ENCODE assay signal across 21 cellular contexts in the genomic region with DNA sequence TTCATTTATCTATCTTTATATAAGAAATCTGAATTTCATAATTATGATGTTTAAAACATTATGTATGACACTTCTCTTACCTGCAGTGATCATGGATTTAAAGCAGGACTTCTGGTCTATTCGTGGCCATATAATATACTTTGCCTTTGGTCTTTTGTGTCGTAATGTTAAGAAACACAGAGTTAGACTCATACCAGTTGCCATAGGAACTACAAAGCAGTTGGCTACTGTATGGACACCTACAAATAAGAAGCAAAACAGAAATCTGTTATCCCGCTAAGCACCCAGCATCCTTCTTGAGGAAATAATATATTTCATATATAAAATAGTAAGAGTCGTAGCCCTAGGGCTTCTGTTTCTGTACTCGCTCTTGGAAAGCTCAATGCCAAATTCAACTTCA.
"Had no signal": no experiment of that assay in that cellular context is flagged by ENCODE, and none has a peak within 500 bp of the region (broad histone marks: within the 10 kb centered on the region; RNA-seq: fewer than 3 reads in every experiment).

No MANE protein-coding gene starts in this region.

- H3K27ac ChIP-seq: epithelial cell of prostate, esophagus muscularis mucosa, gastrocnemius medialis, heart right ventricle, psoas muscle, tibial artery, upper lobe of left lung, uterus had no signal

- H3K4me3 ChIP-seq: esophagus muscularis mucosa, gastrocnemius medialis, heart right ventricle, psoas muscle, spleen, tibial artery, upper lobe of left lung, uterus had no signal

- H3K36me3 ChIP-seq: uterus had no signal

- H3K27me3 ChIP-seq: esophagus muscularis mucosa, gastrocnemius medialis, heart right ventricle, spleen, tibial artery, upper lobe of left lung, uterus had no signal

- DNase-seq: effector memory CD8-positive, alpha-beta T cell; gastrocnemius medialis; heart right ventricle; hypothalamus; mammary epithelial cell; naive thymus-derived CD4-positive, alpha-beta T cell; nephron progenitor cell; psoas muscle; retina; spleen; stimulated activated CD4-positive, alpha-beta T cell treated with anti-CD3 and anti-CD28 coated beads, Interleukin-15, amount 100 ng/mL, for 24 hours; stimulated activated CD4-positive, alpha-beta T cell treated with anti-CD3 and anti-CD28 coated beads, Interleukin-1b, Interleukin-23, amount 100 ng/mL, for 48 hours; stimulated activated CD4-positive, alpha-beta T cell treated with anti-CD3 and anti-CD28 coated beads, Interleukin-4, amount 100 ng/mL, for 24 hours; tibial artery; upper lobe of left lung; uterus had no signal

- H3K4me1 ChIP-seq: uterus had no signal

- ATAC-seq: effector memory CD8-positive, alpha-beta T cell; gastrocnemius medialis; heart right ventricle; left lobe of liver; naive thymus-derived CD4-positive, alpha-beta T cell; psoas muscle; sciatic nerve; stimulated activated memory B cell treated with anti-CD40 and anti-IgM and Interleukin-4, amounts not matched to agents 10 μg/mL and 1 μg/mL and 100 μg/mL, for 72 hours had no signal

- H3K9me3 ChIP-seq: esophagus muscularis mucosa, gastrocnemius medialis, heart right ventricle, psoas muscle, spleen, tibial artery, upper lobe of left lung had no signal
